Comparison of ENCODE assay signal across 1 cellular context in genomic region chr17:1453694-1454093, GRCh38.
A peak's percentile ranks its signal among the peaks of the same experiment; 100 is the strongest.
TF ChIP-seq lines count a peak whose summit lies in the region.

No MANE protein-coding gene starts in this region.

TF ChIP-seq in WTC11, 78 proteins besides CTCF, POLR2A, EP300 and RAD21:
- 0 out of 2 replicates have a peak, but pooled peaks have one; percentile 37 for TF ChIP-seq GABPB1 (CRISPR knock-in tag; IDR thresholded peaks at IDR 0.05)
TF ChIP-seq in WTC11: peak in this region for 1; not testable (repeated sequence) for 77.
